ENCODE assay signal across 1 cellular context in genomic region chr2:222707689-222708273, GRCh38.
TF ChIP-seq lines count a peak whose summit lies in the region.

No MANE protein-coding gene starts in this region.

TF ChIP-seq in H1, 55 proteins besides CTCF, POLR2A, EP300 and RAD21:
- TF ChIP-seq SUZ12 (IDR thresholded peaks at IDR 0.05; ENCODE audit: low read length): no peak
- TF ChIP-seq CEBPB (IDR thresholded peaks at IDR 0.05; ENCODE audit: low read depth, low read length): no peak
- TF ChIP-seq SP1 (IDR thresholded peaks at IDR 0.05; ENCODE audit: low read depth, low read length): no peak
- no peak for TF ChIP-seq CBX5 (IDR thresholded peaks at IDR 0.05; ENCODE audit: low read depth, low read length)
- no peak for TF ChIP-seq ZNF274 (IDR thresholded peaks at IDR 0.05; ENCODE audit: borderline replicate concordance, extremely low read depth, low read length)
- TF ChIP-seq JUND (IDR thresholded peaks at IDR 0.05; ENCODE audit: low read length): no peak
- no peak for TF ChIP-seq HDAC2 (IDR thresholded peaks at IDR 0.05; ENCODE audit: borderline replicate concordance in 1 of 2, low read depth in 2 of 2, low read length in 2 of 2)
- no peak for TF ChIP-seq NANOG (IDR thresholded peaks at IDR 0.05; ENCODE audit: insufficient read depth, low read depth, low read length, poor library complexity, severe bottlenecking)
- TF ChIP-seq JUN (IDR thresholded peaks at IDR 0.05; ENCODE audit: low read depth, low read length): no peak
- TF ChIP-seq FOSL1 (IDR thresholded peaks at IDR 0.05; ENCODE audit: insufficient read depth, low read depth, low read length): no peak
- TF ChIP-seq ASH2L (IDR thresholded peaks at IDR 0.05; ENCODE audit: low read length): no peak
- TF ChIP-seq HDAC6 (IDR thresholded peaks at IDR 0.05; ENCODE audit: low read depth, low read length): no peak
- TF ChIP-seq TBP (IDR thresholded peaks at IDR 0.05; ENCODE audit: low read depth, low read length): no peak
